In genomic region chr12:69254857-69255256, GRCh38 we compare ENCODE assay signal across 29 cellular contexts.
"Had no signal": no experiment of that assay in that cellular context is flagged by ENCODE, and none has a peak within 500 bp of the region (broad histone marks: within the 10 kb centered on the region; RNA-seq: fewer than 3 reads in every experiment).

No MANE protein-coding gene starts in this region.

- H3K9me3 ChIP-seq: esophagus squamous epithelium, heart right ventricle, lower lobe of right lung, ovary, psoas muscle, sigmoid colon, spleen, thoracic aorta, tibial nerve, upper lobe of right lung, vagina had no signal

- H3K4me3 Mint-ChIP-seq: dendritic cell treated with granulocyte-macrophage colony-stimulating factor and Interleukin-4, amounts not matched to agents 40 ng/mL and 50 ng/mL, for 4 days; endodermal cell; natural killer cell; stimulated activated memory B cell treated with anti-CD40 and anti-IgM and Interleukin-4, amounts not matched to agents 10 μg/mL and 1 μg/mL and 100 μg/mL, for 72 hours; stimulated activated naive CD8-positive, alpha-beta T cell treated with anti-CD3 and anti-CD28 coated beads, Interleukin-15, Interleukin-2, amounts not matched to agents 100 ng/mL and 50 ng/mL, for 24 hours had no signal

- H3K27me3 ChIP-seq: esophagus squamous epithelium, heart right ventricle, ovary, sigmoid colon, spleen, tibial nerve, upper lobe of right lung, vagina had no signal

- DNase-seq: effector CD8-positive, alpha-beta T cell; endodermal cell; erythroblast; esophagus squamous epithelium; foreskin melanocyte; glutamatergic neuron; heart right ventricle; hippocampal formation; left cardiac atrium; left ventricle myocardium superior; lower lobe of right lung; natural killer cell; occipital lobe; ovary; posterior cingulate gyrus; psoas muscle; right cardiac atrium; sigmoid colon; spleen; stimulated activated CD4-positive, alpha-beta T cell treated with anti-CD3 and anti-CD28 coated beads, Interleukin-4, amount 100 ng/mL, for 4 hours; upper lobe of right lung had no signal

- H3K4me3 ChIP-seq: esophagus squamous epithelium, heart right ventricle, lower lobe of right lung, ovary, psoas muscle, sigmoid colon, spleen, thoracic aorta, tibial nerve, upper lobe of right lung, vagina had no signal

- H3K9me3 Mint-ChIP-seq: dendritic cell treated with granulocyte-macrophage colony-stimulating factor and Interleukin-4, amounts not matched to agents 40 ng/mL and 50 ng/mL, for 4 days; endodermal cell; natural killer cell; stimulated activated memory B cell treated with anti-CD40 and anti-IgM and Interleukin-4, amounts not matched to agents 10 μg/mL and 1 μg/mL and 100 μg/mL, for 72 hours; stimulated activated naive CD8-positive, alpha-beta T cell treated with anti-CD3 and anti-CD28 coated beads, Interleukin-15, Interleukin-2, amounts not matched to agents 100 ng/mL and 50 ng/mL, for 24 hours had no signal

- H3K27ac ChIP-seq: esophagus squamous epithelium, heart right ventricle, lower lobe of right lung, ovary, psoas muscle, sigmoid colon, spleen, thoracic aorta, tibial nerve, upper lobe of right lung, vagina had no signal

- H3K4me1 ChIP-seq: upper lobe of right lung had no signal

- H3K27me3 Mint-ChIP-seq: dendritic cell treated with granulocyte-macrophage colony-stimulating factor and Interleukin-4, amounts not matched to agents 40 ng/mL and 50 ng/mL, for 4 days; stimulated activated memory B cell treated with anti-CD40 and anti-IgM and Interleukin-4, amounts not matched to agents 10 μg/mL and 1 μg/mL and 100 μg/mL, for 72 hours; stimulated activated naive CD8-positive, alpha-beta T cell treated with anti-CD3 and anti-CD28 coated beads, Interleukin-15, Interleukin-2, amounts not matched to agents 100 ng/mL and 50 ng/mL, for 24 hours had no signal

- H3K36me3 ChIP-seq: ovary had no signal

- FAIRE-seq: colon, islet of Langerhans had no signal

- ATAC-seq: left cardiac atrium; left ventricle myocardium superior; right cardiac atrium; stimulated activated memory B cell treated with anti-CD40 and anti-IgM and Interleukin-4, amounts not matched to agents 10 μg/mL and 1 μg/mL and 100 μg/mL, for 72 hours; upper lobe of right lung had no signal

- H3K27ac Mint-ChIP-seq: dendritic cell treated with granulocyte-macrophage colony-stimulating factor and Interleukin-4, amounts not matched to agents 40 ng/mL and 50 ng/mL, for 4 days; stimulated activated memory B cell treated with anti-CD40 and anti-IgM and Interleukin-4, amounts not matched to agents 10 μg/mL and 1 μg/mL and 100 μg/mL, for 72 hours had no signal
